13 cellular contexts compared by ENCODE assay signal in genomic region chr12:62267490-62267889, GRCh38. TPM values are rescaled to one million over a fixed set of nuclear protein-coding genes. Genes with fewer than 3 reads are reported as not detected.
A peak's percentile ranks its signal among the peaks of the same experiment; 100 is the strongest.
DNase-seq lines count a peak whose midpoint lies in the region; ATAC-seq and TF ChIP-seq lines count a peak whose summit lies in the region.
"Had no signal": no experiment of that assay in that cellular context is flagged by ENCODE, and none has a peak within 500 bp of the region (broad histone marks: within the 10 kb centered on the region; RNA-seq: fewer than 3 reads in every experiment).

No MANE protein-coding gene starts in this region.

- peaks cover 83% of the 10 kb centered on the region for H3K4me1 ChIP-seq in ACC112 (ENCODE audit: control insufficient read depth, insufficient read depth, low read length, unreplicated experiment)

- peak overlapping the region; percentile 27; the same call in 1 of the 2 replicates for H3K4me3 ChIP-seq in ACC112 (ENCODE audit: low read depth, low read length)
- H3K4me3 ChIP-seq: GM23338, ovary, testis had no signal

- CTCF ChIA-PET in activated CD8-positive, alpha-beta T cell treated with anti-CD3 and anti-CD28 coated beads, Interleukin-2, amount 10 ng/mL, durations not matched to agents 7 days and 5 days (lab: Charles Lee), result interaction anchor here (1.1 to 1.2 kb wide), 3 partner anchors 8 to 168 kb away, joined by 3 read pairs; no protein-coding TSS in a partner anchor

- peak; percentile 50 for ATAC-seq in GM18511 (IDR thresholded peaks at IDR 0.05; ENCODE audit: unreplicated experiment)
- ATAC-seq in HG02642 (IDR thresholded peaks at IDR 0.05; ENCODE audit: poor library complexity, unreplicated experiment), result peak; percentile 48
- no peak for ATAC-seq in activated CD8-positive, alpha-beta T cell treated with anti-CD3 and anti-CD28 coated beads, Interleukin-2, amount 10 ng/mL, durations not matched to agents 7 days and 5 days
- ATAC-seq in GM18517 (IDR thresholded peaks at IDR 0.05; ENCODE audit: unreplicated experiment), result no peak
- ATAC-seq in sciatic nerve, result no peak
- ATAC-seq: GM23338 had no signal

- H3K27ac Mint-ChIP-seq in activated CD8-positive, alpha-beta T cell treated with anti-CD3 and anti-CD28 coated beads, Interleukin-2, amount 10 ng/mL, durations not matched to agents 7 days and 5 days, result peak overlapping the region; percentile 34
- H3K27ac Mint-ChIP-seq in osteocyte (ENCODE audit: unreplicated experiment), result no peak overlapping the region
- H3K27ac Mint-ChIP-seq: GM23338 had no signal

- peaks cover 83% of the 10 kb centered on the region for H3K4me1 Mint-ChIP-seq in activated CD8-positive, alpha-beta T cell treated with anti-CD3 and anti-CD28 coated beads, Interleukin-2, amount 10 ng/mL, durations not matched to agents 7 days and 5 days (ENCODE audit: low read depth)
- H3K4me1 Mint-ChIP-seq in osteocyte (ENCODE audit: unreplicated experiment), result peaks cover 31% of the 10 kb centered on the region
- H3K4me1 Mint-ChIP-seq: GM23338 had no signal

- intact Hi-C loops in sciatic nerve (cut with DNase I), result no loop called here

- peaks cover 98% of the 10 kb centered on the region for H3K79me2 ChIP-seq in ACC112 (ENCODE audit: control insufficient read depth, insufficient read depth, low read length, unreplicated experiment)

- H3K36me3 Mint-ChIP-seq in activated CD8-positive, alpha-beta T cell treated with anti-CD3 and anti-CD28 coated beads, Interleukin-2, amount 10 ng/mL, durations not matched to agents 7 days and 5 days (ENCODE audit: low read depth), result peaks cover 52% of the 10 kb centered on the region
- H3K36me3 Mint-ChIP-seq in osteocyte (ENCODE audit: unreplicated experiment), result no peaks in the 10 kb centered on the region

- H3K27ac ChIP-seq in ACC112 (ENCODE audit: low read depth, low read length), result peak overlapping the region; percentile 73
- H3K27ac ChIP-seq: ovary had no signal

- no peaks in the 10 kb centered on the region for H3K27me3 Mint-ChIP-seq in activated CD8-positive, alpha-beta T cell treated with anti-CD3 and anti-CD28 coated beads, Interleukin-2, amount 10 ng/mL, durations not matched to agents 7 days and 5 days (ENCODE audit: low read depth)
- H3K27me3 Mint-ChIP-seq in osteocyte (ENCODE audit: unreplicated experiment), result no peaks in the 10 kb centered on the region

- POLR2A ChIA-PET in activated CD8-positive, alpha-beta T cell treated with anti-CD3 and anti-CD28 coated beads, Interleukin-2, amount 10 ng/mL, durations not matched to agents 7 days and 5 days (lab: Charles Lee), result interaction anchor here (1.2 to 1.5 kb wide), 2 partner anchors 8 to 13 kb away, joined by 3 to 8 read pairs; partner anchors contain the start of gene USP15

- H3K36me3 ChIP-seq in ACC112 (ENCODE audit: insufficient read depth, low read length), result no peaks in the 10 kb centered on the region; the same call in 1 of the 2 replicates
- H3K36me3 ChIP-seq: ovary had no signal

- no peaks in the 10 kb centered on the region for H3K9me3 Mint-ChIP-seq in activated CD8-positive, alpha-beta T cell treated with anti-CD3 and anti-CD28 coated beads, Interleukin-2, amount 10 ng/mL, durations not matched to agents 7 days and 5 days (ENCODE audit: insufficient read depth)
- no peaks in the 10 kb centered on the region for H3K9me3 Mint-ChIP-seq in osteocyte (ENCODE audit: unreplicated experiment)
- H3K9me3 Mint-ChIP-seq: GM23338 had no signal

- TF ChIP-seq CTCF in osteocyte (IDR thresholded peaks at IDR 0.05), result no peak

- H3K27me3 ChIP-seq in ACC112 (ENCODE audit: insufficient read depth, low read length), result no peaks in the 10 kb centered on the region
- H3K27me3 ChIP-seq: ovary, testis had no signal

- no peak overlapping the region for H2AFZ ChIP-seq in ACC112 (ENCODE audit: low read length, unreplicated experiment)
- H2AFZ ChIP-seq: GM23338 had no signal

- H3K4me3 Mint-ChIP-seq in activated CD8-positive, alpha-beta T cell treated with anti-CD3 and anti-CD28 coated beads, Interleukin-2, amount 10 ng/mL, durations not matched to agents 7 days and 5 days, result peak overlapping the region; percentile 32
- no peak overlapping the region for H3K4me3 Mint-ChIP-seq in osteocyte (ENCODE audit: unreplicated experiment)
- H3K4me3 Mint-ChIP-seq: GM23338 had no signal

- no peak for DNase-seq in activated CD8-positive, alpha-beta T cell treated with anti-CD3 and anti-CD28 coated beads, Interleukin-2, amount 10 ng/mL, durations not matched to agents 7 days and 5 days
- no peak for DNase-seq in osteocyte (ENCODE audit: extremely low spot score, unreplicated experiment)
- DNase-seq in hepatic stellate cell (ENCODE audit: low spot score), result no peak
- no peak for DNase-seq in sciatic nerve (ENCODE audit: low spot score)
- DNase-seq: C1 segment of cervical spinal cord; central memory CD4-positive, alpha-beta T cell; ovary; testis had no signal

RNA-seq across cellular contexts. Expression of gene USP15, which starts 7.3 kb away (rescaled TPM):
- total RNA-seq in activated CD8-positive, alpha-beta T cell treated with anti-CD3 and anti-CD28 coated beads, Interleukin-2, amount 10 ng/mL, durations not matched to agents 7 days and 5 days, result 100 to 1,000 TPM; 159 to 160 TPM
- total RNA-seq in osteocyte (40.6 and 45.0 TPM in 2 replicates), sciatic nerve (81.4 TPM)

Comparison
In these comparisons a context has a peak if more than half of its experiments do, and no peak if none do; other contexts are left out.
1. ATAC-seq: peak in GM18511 (single experiment) and HG02642 (single experiment); none in activated CD8-positive, alpha-beta T cell treated with anti-CD3 and anti-CD28 coated beads, Interleukin-2, amount 10 ng/mL, durations not matched to agents 7 days and 5 days (single experiment), GM18517 (single experiment) and sciatic nerve (single experiment).